In the genomic region with DNA sequence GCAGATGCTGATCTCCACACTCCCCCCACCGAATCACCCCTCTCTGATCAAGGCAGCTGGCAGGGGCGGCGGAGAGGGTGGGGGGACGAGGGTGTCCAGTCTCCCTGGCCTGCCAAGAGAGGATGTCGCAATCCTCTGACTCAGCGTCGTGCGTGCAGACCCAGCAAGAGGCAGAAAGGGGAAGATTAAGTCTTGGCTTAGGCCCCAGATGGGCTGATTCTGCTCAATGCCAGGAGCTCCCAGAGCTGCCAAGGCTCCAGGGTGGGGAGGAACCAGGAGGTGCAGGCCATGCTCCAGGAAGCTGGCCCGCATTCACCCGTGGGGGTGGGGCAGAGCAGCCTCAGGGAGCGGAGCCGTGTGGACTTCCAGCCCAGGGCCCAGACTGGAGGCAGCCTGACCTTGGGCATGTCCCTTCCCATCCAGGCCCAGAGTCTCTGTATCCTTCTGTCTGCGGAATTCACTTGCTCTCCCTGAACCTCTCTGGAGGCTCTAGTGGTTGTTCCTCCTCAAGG, we compare ENCODE assay signal across 8 cellular contexts. TPM values are rescaled to one million over a fixed set of nuclear protein-coding genes. Genes with fewer than 3 reads are reported as not detected.
A peak's percentile ranks its signal among the peaks of the same experiment; 100 is the strongest.
DNase-seq lines count a peak whose midpoint lies in the region; ATAC-seq and TF ChIP-seq lines count a peak whose summit lies in the region.

No MANE protein-coding gene starts in this region.

- no peak overlapping the region for H3K27ac Mint-ChIP-seq in CD8-positive, alpha-beta T cell

- no peak for TF ChIP-seq CTCF in HEK293 (tag by site-specific recombination; IDR thresholded peaks at IDR 0.05)
- TF ChIP-seq CTCF in right lobe of liver (IDR thresholded peaks at IDR 0.05), result no peak
- TF ChIP-seq CTCF in CD8-positive, alpha-beta T cell (IDR thresholded peaks at IDR 0.05), result no peak

- WGBS in right lobe of liver (ENCODE audit: insufficient coverage, low coverage, low lambda C conversion rate, missing lambda C conversion rate), result under 1% methylated on average over 9 of the region's 13 CpGs

- H3K27ac ChIP-seq in HEK293 (ENCODE audit: extremely low read depth, low read depth, low read length) (peak overlapping the region; percentile 74), right lobe of liver (peak overlapping the region; percentile 75 to 92 (median 85))
- no peak overlapping the region for H3K27ac ChIP-seq in CD8-positive, alpha-beta T cell (ENCODE audit: low read depth, low read length)

- POLR2A ChIA-PET in HEK293 (lab: Yijun Ruan, JAX), result interaction anchor here (0.5 to 1.5 kb wide), 5 partner anchors 12 to 77 kb away, joined by 3 to 4 read pairs (median 3); no protein-coding TSS in a partner anchor
- POLR2A ChIA-PET in CD8-positive, alpha-beta T cell (lab: Charles Lee), result no interaction called here

- no peak overlapping the region for H3K4me3 ChIP-seq in HEK293 (ENCODE audit: low read depth, low read length)
- no peak overlapping the region for H3K4me3 ChIP-seq in right lobe of liver
- no peak overlapping the region for H3K4me3 ChIP-seq in CD8-positive, alpha-beta T cell (ENCODE audit: low read depth, low read length)

- H3K27me3 ChIP-seq in right lobe of liver, result no peaks in the 10 kb centered on the region
- no peaks in the 10 kb centered on the region for H3K27me3 ChIP-seq in CD8-positive, alpha-beta T cell (ENCODE audit: insufficient read depth, low read length)

- no peaks in the 10 kb centered on the region for H3K9me3 Mint-ChIP-seq in CD8-positive, alpha-beta T cell

- H3K4me3 Mint-ChIP-seq in CD8-positive, alpha-beta T cell, result no peak overlapping the region

- ATAC-seq in right lobe of liver (peak; percentile 60 to 88 (median 76)), GM21825 (IDR thresholded peaks at IDR 0.05; ENCODE audit: unreplicated experiment) (no peak)
- ATAC-seq in CD8-positive, alpha-beta T cell, result no peak

- CTCF ChIA-PET in HEK293 (lab: Yijun Ruan, JAX), result interaction anchor here (0.6 to 4.0 kb wide), 8 partner anchors 12 to 122 kb away, joined by 3 to 23 read pairs (median 4); no protein-coding TSS in a partner anchor
- CTCF ChIA-PET in CD8-positive, alpha-beta T cell (lab: Charles Lee), result interaction anchor here (1.4 to 4.9 kb wide), 2 partner anchors 19 to 29 kb away, joined by 5 to 27 read pairs; no protein-coding TSS in a partner anchor

- H3K27me3 Mint-ChIP-seq in CD8-positive, alpha-beta T cell (ENCODE audit: low read depth), result no peaks in the 10 kb centered on the region

- no peaks in the 10 kb centered on the region for H3K36me3 Mint-ChIP-seq in CD8-positive, alpha-beta T cell

- H3K9me3 ChIP-seq in HEK293 (ENCODE audit: control insufficient read depth, insufficient read depth, low read depth, low read length), result no peaks in the 10 kb centered on the region
- no peaks in the 10 kb centered on the region for H3K9me3 ChIP-seq in right lobe of liver
- no peaks in the 10 kb centered on the region for H3K9me3 ChIP-seq in CD8-positive, alpha-beta T cell (ENCODE audit: low read length)

- intact Hi-C loops in right lobe of liver (cut with DNase I), result no loop called here
- intact Hi-C loops in CD8-positive, alpha-beta T cell (cut with DNase I, micrococcal nuclease), result no loop called here

- peaks cover 13% of the 10 kb centered on the region for H3K4me1 Mint-ChIP-seq in CD8-positive, alpha-beta T cell (ENCODE audit: low read depth)

- H3K4me1 ChIP-seq in HEK293 (ENCODE audit: control insufficient read depth, insufficient read depth, low read length), result peaks cover 4% of the 10 kb centered on the region
- peaks cover 2 to 85% (median 47%) of the 10 kb centered on the region in 4 donors for H3K4me1 ChIP-seq in right lobe of liver
- peaks cover under 1% of the 10 kb centered on the region for H3K4me1 ChIP-seq in CD8-positive, alpha-beta T cell (ENCODE audit: insufficient read depth, low read length)

- DNase-seq in AML-193 (lab: John Stamatoyannopoulos, UW) (peak; percentile 94 to 96), RKO (ENCODE audit: low spot score) (peak; percentile 81), dedifferentiated amniotic fluid mesenchymal stem cell (ENCODE audit: extremely low spot score) (peak; percentile 99), right lobe of liver (peak; percentile 99), stromal cell of bone marrow (ENCODE audit: low read depth) (peak; percentile 100)
- DNase-seq in CD8-positive, alpha-beta T cell, result no peak

- peak; percentile 60 for TF ChIP-seq POLR2A in right lobe of liver (IDR thresholded peaks at IDR 0.05)

- no peaks in the 10 kb centered on the region for H3K36me3 ChIP-seq in HEK293 (ENCODE audit: control insufficient read depth in 2 of 2, insufficient read depth in 1 of 2, low read length in 2 of 2)
- H3K36me3 ChIP-seq in right lobe of liver, result no peaks in the 10 kb centered on the region
- no peaks in the 10 kb centered on the region for H3K36me3 ChIP-seq in CD8-positive, alpha-beta T cell (ENCODE audit: insufficient read depth, low read length)

TF ChIP-seq in HEK293, 187 proteins besides CTCF, POLR2A, EP300 and RAD21 (continues in another document):
- peak; percentile 69 for TF ChIP-seq ZIC2 (tag by site-specific recombination; IDR thresholded peaks at IDR 0.05)
- TF ChIP-seq GLIS1 (tag by site-specific recombination; IDR thresholded peaks at IDR 0.05), result peak; percentile 89
- TF ChIP-seq PRDM10 (tag by site-specific recombination; IDR thresholded peaks at IDR 0.05), result peak; percentile 80
- TF ChIP-seq, protein P1, sequence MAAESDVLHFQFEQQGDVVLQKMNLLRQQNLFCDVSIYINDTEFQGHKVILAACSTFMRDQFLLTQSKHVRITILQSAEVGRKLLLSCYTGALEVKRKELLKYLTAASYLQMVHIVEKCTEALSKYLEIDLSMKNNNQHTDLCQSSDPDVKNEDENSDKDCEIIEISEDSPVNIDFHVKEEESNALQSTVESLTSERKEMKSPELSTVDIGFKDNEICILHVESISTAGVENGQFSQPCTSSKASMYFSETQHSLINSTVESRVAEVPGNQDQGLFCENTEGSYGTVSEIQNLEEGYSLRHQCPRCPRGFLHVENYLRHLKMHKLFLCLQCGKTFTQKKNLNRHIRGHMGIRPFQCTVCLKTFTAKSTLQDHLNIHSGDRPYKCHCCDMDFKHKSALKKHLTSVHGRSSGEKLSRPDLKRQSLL (tag by site-specific recombination; IDR thresholded peaks at IDR 0.05), result peak; percentile 97
- TF ChIP-seq SP3 (tag by site-specific recombination; IDR thresholded peaks at IDR 0.05), result peak; percentile 37; the same call in 1 of the 2 replicates
- TF ChIP-seq ZBTB20 (tag by site-specific recombination; IDR thresholded peaks at IDR 0.05), result peak; percentile 68
- TF ChIP-seq ZNF366 (tag by site-specific recombination; conservative IDR thresholded peaks at IDR 0.05), result peak; percentile 71
- TF ChIP-seq, protein P2, sequence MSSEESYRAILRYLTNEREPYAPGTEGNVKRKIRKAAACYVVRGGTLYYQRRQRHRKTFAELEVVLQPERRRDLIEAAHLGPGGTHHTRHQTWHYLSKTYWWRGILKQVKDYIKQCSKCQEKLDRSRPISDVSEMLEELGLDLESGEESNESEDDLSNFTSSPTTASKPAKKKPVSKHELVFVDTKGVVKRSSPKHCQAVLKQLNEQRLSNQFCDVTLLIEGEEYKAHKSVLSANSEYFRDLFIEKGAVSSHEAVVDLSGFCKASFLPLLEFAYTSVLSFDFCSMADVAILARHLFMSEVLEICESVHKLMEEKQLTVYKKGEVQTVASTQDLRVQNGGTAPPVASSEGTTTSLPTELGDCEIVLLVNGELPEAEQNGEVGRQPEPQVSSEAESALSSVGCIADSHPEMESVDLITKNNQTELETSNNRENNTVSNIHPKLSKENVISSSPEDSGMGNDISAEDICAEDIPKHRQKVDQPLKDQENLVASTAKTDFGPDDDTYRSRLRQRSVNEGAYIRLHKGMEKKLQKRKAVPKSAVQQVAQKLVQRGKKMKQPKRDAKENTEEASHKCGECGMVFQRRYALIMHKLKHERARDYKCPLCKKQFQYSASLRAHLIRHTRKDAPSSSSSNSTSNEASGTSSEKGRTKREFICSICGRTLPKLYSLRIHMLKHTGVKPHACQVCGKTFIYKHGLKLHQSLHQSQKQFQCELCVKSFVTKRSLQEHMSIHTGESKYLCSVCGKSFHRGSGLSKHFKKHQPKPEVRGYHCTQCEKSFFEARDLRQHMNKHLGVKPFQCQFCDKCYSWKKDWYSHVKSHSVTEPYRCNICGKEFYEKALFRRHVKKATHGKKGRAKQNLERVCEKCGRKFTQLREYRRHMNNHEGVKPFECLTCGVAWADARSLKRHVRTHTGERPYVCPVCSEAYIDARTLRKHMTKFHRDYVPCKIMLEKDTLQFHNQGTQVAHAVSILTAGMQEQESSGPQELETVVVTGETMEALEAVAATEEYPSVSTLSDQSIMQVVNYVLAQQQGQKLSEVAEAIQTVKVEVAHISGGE (tag by site-specific recombination; conservative IDR thresholded peaks at IDR 0.05; ENCODE audit: low read depth), result 0 out of 2 replicates have a peak, but pooled peaks have one; percentile 18
- TF ChIP-seq IKZF3 (tag by site-specific recombination; IDR thresholded peaks at IDR 0.05), result peak; percentile 94

RNA-seq across cellular contexts. Expression of gene BCL3, which starts 6.6 kb away (rescaled TPM):
- 10 to 100 TPM; 24.1 to 95.6 (median 31.3) TPM for total RNA-seq in right lobe of liver
- 100 to 1,000 TPM; 107 to 116 TPM for total RNA-seq in CD8-positive, alpha-beta T cell

RNA-seq across cellular contexts. Expression of gene CBLC, which starts 35.8 kb away (rescaled TPM):
- 10 to 100 TPM in 5 of 6 experiments, 1 to 10 TPM in 1; 9.8 to 19.4 (median 15.6) TPM for total RNA-seq in right lobe of liver
- not detected for total RNA-seq in CD8-positive, alpha-beta T cell

RNA-seq across cellular contexts. Expression of gene CEACAM16, which starts 42.9 kb away (rescaled TPM):
- total RNA-seq in right lobe of liver, result not detected
- not detected for total RNA-seq in CD8-positive, alpha-beta T cell

Comparison
In these comparisons a context has a peak if more than half of its experiments do, and no peak if none do; other contexts are left out.
1. DNase-seq: peak in AML-193 (2 of 2), RKO (single experiment), dedifferentiated amniotic fluid mesenchymal stem cell (single experiment), right lobe of liver (3 of 3) and stromal cell of bone marrow (single experiment); none in CD8-positive, alpha-beta T cell (0 of 7).
2. ATAC-seq: peak in right lobe of liver (4 of 4); none in GM21825 (single experiment) and CD8-positive, alpha-beta T cell (single experiment).
3. RNA of gene CBLC, which starts 35.8 kb away (total RNA-seq): 9.8 to 19.4 TPM in right lobe of liver; not detected in CD8-positive, alpha-beta T cell; every median in the first group is over 10 times any median in the second.